Comparison of ENCODE assay signal across 24 cellular contexts in the genomic region with DNA sequence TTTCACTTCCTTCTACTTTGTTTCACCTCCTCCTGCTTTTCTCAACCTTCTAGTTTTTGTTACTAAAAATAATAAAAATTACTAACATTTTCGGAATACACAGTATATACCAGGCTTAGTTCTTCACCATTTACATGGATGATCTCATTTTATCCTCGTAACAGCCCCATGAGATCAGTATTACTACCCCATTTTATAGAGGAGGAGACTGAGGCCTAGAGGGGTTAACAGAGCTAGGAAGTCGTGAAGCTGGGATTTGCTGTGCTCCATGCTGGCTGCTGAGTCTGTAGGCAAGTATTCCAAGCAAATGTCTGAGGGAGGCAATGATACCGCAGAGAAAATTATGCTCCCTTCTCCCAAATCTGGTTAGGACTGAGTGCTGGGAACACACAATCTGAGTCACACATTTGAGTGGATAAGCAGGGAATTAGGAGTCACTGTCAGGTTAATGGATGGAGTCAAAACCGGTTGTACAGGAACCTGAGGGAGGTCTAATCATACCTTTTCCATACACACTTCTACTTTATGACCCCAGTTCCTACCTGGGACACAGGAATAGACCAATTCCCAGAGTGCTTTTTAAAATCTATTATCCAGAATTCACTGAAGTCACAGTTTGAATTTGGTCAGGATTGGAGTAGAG. TPM values are rescaled to one million over a fixed set of nuclear protein-coding genes. Genes with fewer than 3 reads are reported as not detected.
DNase-seq lines count a peak whose midpoint lies in the region; ATAC-seq and TF ChIP-seq lines count a peak whose summit lies in the region.
"Had no signal": no experiment of that assay in that cellular context is flagged by ENCODE, and none has a peak within 500 bp of the region (broad histone marks: within the 10 kb centered on the region; RNA-seq: fewer than 3 reads in every experiment).

No MANE protein-coding gene starts in this region.

- no peaks in the 10 kb centered on the region for H4K20me1 ChIP-seq in PC-9 (ENCODE audit: insufficient read depth)

- ATAC-seq in esophagus mucosa (peak; percentile 78), GM18861 (IDR thresholded peaks at IDR 0.05; ENCODE audit: unreplicated experiment) (no peak)
- ATAC-seq: activated naive CD4-positive, alpha-beta T cell treated with anti-CD3 and anti-CD28 coated beads, Interleukin-2, amount 50 U/mL, for 72 hours; natural killer cell had no signal

- intact Hi-C loops in PC-9 (cut with micrococcal nuclease; ENCODE audit: unreplicated experiment), result no loop called here

- no peak overlapping the region for H2AFZ ChIP-seq in PC-9

- peak overlapping the region; percentile 67 for H3K4me2 ChIP-seq in PC-9

- no TSS peak for BruUV-seq in PC-9 (replicated peaks; lab: Mats Ljungman, UMichigan)

- peaks cover 47% of the 10 kb centered on the region for H3K4me1 ChIP-seq in PC-9 (replicated peaks; ENCODE audit: insufficient read depth)
- H3K4me1 ChIP-seq in neutrophil (ENCODE audit: control insufficient read depth in 1 of 2, insufficient read depth in 1 of 2, low read depth in 1 of 2, low read length in 1 of 2), result peaks cover 19 to 24% of the 10 kb centered on the region in 2 experiments
- no peaks in the 10 kb centered on the region for H3K4me1 ChIP-seq in Peyer's patch
- H3K4me1 ChIP-seq: lower lobe of right lung, sigmoid colon, uterus had no signal

- peak overlapping the region; percentile 90 for H3K27ac ChIP-seq in PC-9
- H3K27ac ChIP-seq in neutrophil, result peak overlapping the region; percentile 71
- H3K27ac ChIP-seq in Peyer's patch, result no peak overlapping the region
- H3K27ac ChIP-seq: lower lobe of right lung, sigmoid colon, uterus had no signal

- H3K9me3 ChIP-seq in PC-9 (ENCODE audit: insufficient read depth, low read depth), result no peaks in the 10 kb centered on the region
- no peaks in the 10 kb centered on the region for H3K9me3 ChIP-seq in neutrophil
- H3K9me3 ChIP-seq in Peyer's patch, result no peaks in the 10 kb centered on the region
- H3K9me3 ChIP-seq: lower lobe of right lung, sigmoid colon, uterus had no signal

- peaks cover 39% of the 10 kb centered on the region for H3F3A ChIP-seq in PC-9 (ENCODE audit: insufficient read depth, low read depth)

- peak; percentile 39 for DNase-seq in HPDE6-E6E7 (ENCODE audit: extremely low spot score)
- DNase-seq in PC-9, result peak; percentile 18 to 91
- no peak for DNase-seq in ureter (ENCODE audit: low spot score)
- no peak for DNase-seq in Peyer's patch
- DNase-seq in cerebellum (ENCODE audit: low spot score), result no peak
- DNase-seq: activated CD4-positive, alpha-beta T cell treated with anti-CD3 and anti-CD28 coated beads, Interleukin-2, amount 10 ng/mL, durations not matched to agents 24 days and 14 days; aorta; central memory CD4-positive, alpha-beta T cell; DMS 273 treated with DMSO at 0.1 percent for 48 hours; H7; MM.1S; natural killer cell; NCI-H1436 treated with DMSO at 0.1 percent for 48 hours; NCI-H2171; NCI-H526 treated with DMSO at 0.1 percent for 48 hours; SHP77 treated with DMSO at 0.1 percent for 48 hours; sigmoid colon; T-helper 1 cell; uterus had no signal

- POLR2A ChIA-PET in PC-9 (lab: Charles Lee; ENCODE audit: unreplicated experiment), result no interaction called here

- no peaks in the 10 kb centered on the region for H3K79me2 ChIP-seq in PC-9 (ENCODE audit: low read depth)

- peak overlapping the region; percentile 19; the same call in 1 of the 2 replicates for H3K4me3 ChIP-seq in PC-9
- no peak overlapping the region for H3K4me3 ChIP-seq in neutrophil (ENCODE audit: low read depth in 1 of 2, low read length in 1 of 2)
- H3K4me3 ChIP-seq in Peyer's patch, result no peak overlapping the region
- H3K4me3 ChIP-seq: lower lobe of right lung, sigmoid colon, uterus had no signal

- no peaks in the 10 kb centered on the region for H3K9me2 ChIP-seq in PC-9 (ENCODE audit: insufficient read depth)

- TF ChIP-seq CTCF in PC-9 (conservative IDR thresholded peaks at IDR 0.05), result no peak
- no peak for TF ChIP-seq CTCF in neutrophil (IDR thresholded peaks at IDR 0.05)
- no peak for TF ChIP-seq CTCF in Peyer's patch (IDR thresholded peaks at IDR 0.05)

- H3K27me3 ChIP-seq in PC-9 (ENCODE audit: insufficient read depth, low read depth) (no peaks in the 10 kb centered on the region), neutrophil (no peaks in the 10 kb centered on the region), Peyer's patch (no peaks in the 10 kb centered on the region)
- H3K27me3 ChIP-seq: sigmoid colon, uterus had no signal

- CTCF ChIA-PET in PC-9 (lab: Charles Lee), result no interaction called here

- H3K36me3 ChIP-seq in PC-9 (ENCODE audit: low read depth) (no peaks in the 10 kb centered on the region; the same call in 1 of the 2 replicates), neutrophil (peaks cover 80% of the 10 kb centered on the region), Peyer's patch (peaks cover 0 to 100% (median 0%) of the 10 kb centered on the region in 3 donors)

- TF ChIP-seq POLR2A in Peyer's patch (IDR thresholded peaks at IDR 0.05), result no peak

RNA-seq across cellular contexts. Expression of gene ZFYVE26, which starts 51.1 kb away (rescaled TPM):
- total RNA-seq in PC-9 (2021), result 18.9 and 19.2 TPM in 2 replicates
- total RNA-seq in esophagus mucosa, result 12.6 TPM
- total RNA-seq in ureter, result 33.7 TPM
- total RNA-seq in Peyer's patch, result 10 to 100 TPM; 27.5 to 48.7 (median 42.6) TPM
- 25.6 TPM for total RNA-seq in cerebellum

RNA-seq across cellular contexts. Expression of gene RAD51B, which starts 54.3 kb away (rescaled TPM):
- total RNA-seq in PC-9 (2021), result 29.9 and 30.8 TPM in 2 replicates
- total RNA-seq in esophagus mucosa, result 12.2 TPM
- 36.6 TPM for total RNA-seq in ureter
- 100 to 1,000 TPM in 1 of 4 donors, 10 to 100 TPM in 3; 12.6 to 103 (median 33.1) TPM for total RNA-seq in Peyer's patch
- 26.5 TPM for total RNA-seq in cerebellum

Comparison
In these comparisons a context has a peak if more than half of its experiments do, and no peak if none do; other contexts are left out.
1. DNase-seq: peak in HPDE6-E6E7 (single experiment) and PC-9 (2 of 2); none in ureter (single experiment), Peyer's patch (0 of 3) and cerebellum (single experiment).
2. H3K27ac ChIP-seq: peak in PC-9 (single experiment) and neutrophil (single experiment); none in Peyer's patch (0 of 4).